Comparison of ENCODE assay signal across 8 cellular contexts in the genomic region with DNA sequence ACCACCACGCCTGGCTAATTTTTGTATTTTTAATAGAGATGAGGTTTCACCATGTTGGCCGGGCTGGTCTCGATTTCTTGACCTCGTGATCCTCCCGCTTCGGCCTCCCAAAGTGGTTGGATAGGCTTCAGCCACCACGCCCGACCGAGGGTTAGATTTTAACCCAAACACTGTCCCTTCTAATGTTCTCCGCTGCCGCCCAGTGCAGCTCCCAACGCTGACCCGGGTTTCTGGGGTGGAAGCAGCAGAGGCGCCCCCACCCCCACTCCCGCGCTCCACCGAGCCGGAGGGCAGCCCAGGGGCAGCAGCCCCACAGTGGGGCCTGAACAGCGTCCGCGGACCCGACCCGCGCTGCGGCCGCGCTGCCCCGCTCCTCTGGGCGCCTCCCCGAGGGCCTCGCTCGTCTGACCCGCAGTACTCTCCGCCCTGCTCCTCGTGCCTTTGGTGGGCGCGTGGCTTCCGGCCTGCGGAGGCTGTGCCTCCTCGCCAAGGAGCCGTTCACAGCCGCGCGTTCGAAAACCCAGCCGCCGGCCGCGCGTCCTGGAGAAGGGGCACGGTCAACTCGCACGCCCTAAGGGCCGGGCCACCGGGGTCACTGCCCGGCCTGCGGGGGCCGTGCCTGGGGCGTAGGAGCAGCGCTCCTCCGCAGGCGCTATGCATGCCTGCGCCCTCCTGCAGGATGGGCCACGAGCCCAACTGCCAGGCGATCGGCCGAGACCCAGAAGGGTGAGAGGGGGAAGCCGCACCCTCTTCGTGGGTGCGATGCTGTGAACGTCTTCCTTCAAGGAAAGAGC.
DNase-seq lines count a peak whose midpoint lies in the region; ATAC-seq and TF ChIP-seq lines count a peak whose summit lies in the region.

No MANE protein-coding gene starts in this region.

- ATAC-seq in aorta (ENCODE audit: low FRiP score) (peak; percentile 5), HG02678 (IDR thresholded peaks at IDR 0.05; ENCODE audit: unreplicated experiment) (no peak)

- H3K79me1 ChIP-seq in mesenchymal stem cell (replicated peaks; ENCODE audit: low read length, poor library complexity, severe bottlenecking) = no peaks in the 10 kb centered on the region

- peak overlapping the region; percentile 9 for H4K91ac ChIP-seq in mesenchymal stem cell (ENCODE audit: low read length)

- no peak overlapping the region for H4K8ac ChIP-seq in mesenchymal stem cell (ENCODE audit: low read length)

- no peak for TF ChIP-seq CTCF in choroid plexus epithelial cell (conservative IDR thresholded peaks at IDR 0.05; ENCODE audit: low read depth, low read length)

- no peak overlapping the region for H2BK15ac ChIP-seq in mesenchymal stem cell (ENCODE audit: low read depth, poor library complexity, severe bottlenecking)

- H3K18ac ChIP-seq in mesenchymal stem cell (ENCODE audit: low read depth in 1 of 2, low read length in 2 of 2) = no peak overlapping the region

- peaks cover 9% of the 10 kb centered on the region for H3K4me1 ChIP-seq in mesenchymal stem cell (ENCODE audit: control insufficient read depth, insufficient read depth, low read depth, low read length)
- no peaks in the 10 kb centered on the region for H3K4me1 ChIP-seq in aorta (ENCODE audit: control insufficient read depth in 1 of 2, insufficient read depth in 2 of 2, low read length in 2 of 2)

- H2BK12ac ChIP-seq in mesenchymal stem cell (ENCODE audit: low read length in 2 of 2) = peak overlapping the region in 1 of 2 experiments; percentile 39

- peak; percentile 11 for DNase-seq in stimulated activated CD4-positive, alpha-beta T cell treated with anti-CD3 and anti-CD28 coated beads, Interleukin-4, amount 100 ng/mL, for 1 hour
- no peak for DNase-seq in stimulated activated CD4-positive, alpha-beta T cell treated with anti-CD3 and anti-CD28 coated beads, Interleukin-1b, Interleukin-23, amount 100 ng/mL, for 48 hours
- DNase-seq in choroid plexus epithelial cell (ENCODE audit: low read depth) (no peak), mesenchymal stem cell (no peak), aorta (peak in 1 of 2 donors; percentile 78), DMS79 treated with DMSO at 0.1 percent for 48 hours (lab: John Stamatoyannopoulos, UW) (no peak), NCI-H1694 treated with DMSO at 0.1 percent for 48 hours (lab: John Stamatoyannopoulos, UW) (no peak)

- H3K9ac ChIP-seq in mesenchymal stem cell (ENCODE audit: low read length) = no peak overlapping the region

- intact Hi-C loops in aorta (cut with DNase I) = loop anchor here (5.0 to 10.0 kb wide), 2 partner anchors 492 to 954 kb away; no protein-coding TSS in a partner anchor

- no peak overlapping the region for H3K14ac ChIP-seq in mesenchymal stem cell (ENCODE audit: low read length in 2 of 2)

- no peak overlapping the region for H3K4me2 ChIP-seq in mesenchymal stem cell (ENCODE audit: low read length, poor library complexity, severe bottlenecking)

- H2AK5ac ChIP-seq in mesenchymal stem cell (ENCODE audit: low read length, severe bottlenecking) = no peak overlapping the region

- no peak overlapping the region for H3K23ac ChIP-seq in mesenchymal stem cell (ENCODE audit: low read length in 2 of 2)

- H3K27me3 ChIP-seq in mesenchymal stem cell (ENCODE audit: control insufficient read depth in 1 of 2, insufficient read depth in 1 of 2, low read length in 2 of 2) = peaks cover 33 to 47% of the 10 kb centered on the region in 2 experiments
- H3K27me3 ChIP-seq in aorta (ENCODE audit: control insufficient read depth in 1 of 2, insufficient read depth in 2 of 2, low read length in 1 of 2) = no peaks in the 10 kb centered on the region

- no peaks in the 10 kb centered on the region for H3K36me3 ChIP-seq in mesenchymal stem cell (ENCODE audit: control insufficient read depth in 1 of 2, insufficient read depth in 2 of 2, low read depth in 1 of 2, low read length in 2 of 2)
- no peaks in the 10 kb centered on the region for H3K36me3 ChIP-seq in aorta (ENCODE audit: control insufficient read depth in 1 of 2, insufficient read depth in 2 of 2, low read length in 1 of 2)

- H3K27ac ChIP-seq in mesenchymal stem cell (ENCODE audit: low read length, poor library complexity, severe bottlenecking) = no peak overlapping the region
- no peak overlapping the region for H3K27ac ChIP-seq in aorta (ENCODE audit: low read depth in 1 of 2, low read length in 2 of 2)

- H3K9me3 ChIP-seq in mesenchymal stem cell (ENCODE audit: control insufficient read depth, low read length) (no peaks in the 10 kb centered on the region), aorta (ENCODE audit: control insufficient read depth, low read length) (peaks cover 3% of the 10 kb centered on the region)

- no peak overlapping the region for H2BK5ac ChIP-seq in mesenchymal stem cell (ENCODE audit: low read depth, low read length, poor library complexity, severe bottlenecking)

- H3K4me3 ChIP-seq in choroid plexus epithelial cell (ENCODE audit: low read depth, low read length) = peak overlapping the region; percentile 7
- peak overlapping the region in 1 of 2 experiments; percentile 61 for H3K4me3 ChIP-seq in mesenchymal stem cell (ENCODE audit: insufficient read depth in 1 of 2, low read depth in 1 of 2, low read length in 2 of 2)
- H3K4me3 ChIP-seq in aorta (ENCODE audit: low read length in 2 of 2) = no peak overlapping the region

- no peak overlapping the region for H2AFZ ChIP-seq in mesenchymal stem cell (ENCODE audit: low read depth, low read length)

- no peak overlapping the region for H2BK120ac ChIP-seq in mesenchymal stem cell (ENCODE audit: low read depth, low read length)

- 97% methylated on average over 71 of the region's 71 CpGs for WGBS in mesenchymal stem cell
- 30 to 35% methylated on average over 63 to 71 of the region's 71 CpGs for WGBS in aorta, 2 donors

- no peak overlapping the region for H3K4ac ChIP-seq in mesenchymal stem cell (ENCODE audit: low read depth in 1 of 2, low read length in 2 of 2)
